Comparison of ENCODE assay signal across 3 cellular contexts in genomic region chr3:180264479-180264878, GRCh38.
TF ChIP-seq lines count a peak whose summit lies in the region.

No MANE protein-coding gene starts in this region.

TF ChIP-seq in A549, 52 proteins besides CTCF, POLR2A, EP300 and RAD21:
- no peak for TF ChIP-seq RFX5 (IDR thresholded peaks at IDR 0.05)
- TF ChIP-seq KDM5A (IDR thresholded peaks at IDR 0.05) = no peak
- peak; percentile 86 for TF ChIP-seq MAFK (IDR thresholded peaks at IDR 0.05; ENCODE audit: partially characterized antibody)
- TF ChIP-seq SREBF2 (IDR thresholded peaks at IDR 0.05) = no peak
TF ChIP-seq in A549: peak in this region for 1.

TF ChIP-seq in IMR-90, 13 proteins besides CTCF, POLR2A, EP300 and RAD21:
- TF ChIP-seq MAFK (IDR thresholded peaks at IDR 0.05; ENCODE audit: low read depth, low read length) (peak; percentile 96), MXI1 (IDR thresholded peaks at IDR 0.05; ENCODE audit: borderline replicate concordance, low read depth, low read length) (no peak)

TF ChIP-seq in H1, 55 proteins besides CTCF, POLR2A, EP300 and RAD21:
- peak; percentile 92 for TF ChIP-seq MAFK (IDR thresholded peaks at IDR 0.05; ENCODE audit: low read depth, low read length)
- no peak for TF ChIP-seq TAF1 (IDR thresholded peaks at IDR 0.05; ENCODE audit: low read depth, low read length)
- no peak for TF ChIP-seq CHD1 (IDR thresholded peaks at IDR 0.05; ENCODE audit: low read depth, low read length)
- no peak for TF ChIP-seq JUN (IDR thresholded peaks at IDR 0.05; ENCODE audit: low read depth, low read length)
- TF ChIP-seq GTF2F1 (IDR thresholded peaks at IDR 0.05; ENCODE audit: borderline replicate concordance, low read depth, low read length) = no peak
TF ChIP-seq in H1: peak in this region for 1.
